23 cellular contexts compared by ENCODE assay signal in genomic region chr6:164505425-164505824, GRCh38.
A peak's percentile ranks its signal among the peaks of the same experiment; 100 is the strongest.
DNase-seq lines count a peak whose midpoint lies in the region; ATAC-seq, FAIRE-seq and TF ChIP-seq lines count a peak whose summit lies in the region.
"Had no signal": no experiment of that assay in that cellular context is flagged by ENCODE, and none has a peak within 500 bp of the region (broad histone marks: within the 10 kb centered on the region; RNA-seq: fewer than 3 reads in every experiment).

No MANE protein-coding gene starts in this region.

- H3F3A ChIP-seq in neural cell (ENCODE audit: insufficient read depth, low read length, poor library complexity, severe bottlenecking) = no peaks in the 10 kb centered on the region

- 56% methylated on average over 4 of the region's 4 CpGs for WGBS in GM12878 (ENCODE audit: insufficient coverage, insufficient replicate concordance, low lambda C conversion rate, missing lambda C conversion rate)

- SMC1A ChIA-PET in GM12878 (lab: Charles Lee; ENCODE audit: uncharacterized antibody, unreplicated experiment) = no interaction called here

- H3K27me3 ChIP-seq in GM06990 (replicated peaks; ENCODE audit: control insufficient read depth, insufficient read depth, low read length) (no peaks in the 10 kb centered on the region), GM12878 (replicated peaks in 1 of 2; ENCODE audit: control insufficient read depth in 2 of 2, insufficient read depth in 2 of 2, low read length in 1 of 2) (no peaks in the 10 kb centered on the region), neural cell (ENCODE audit: insufficient read depth, low read depth, low read length) (no peaks in the 10 kb centered on the region), HAP-1 (ENCODE audit: low read depth) (no peaks in the 10 kb centered on the region)
- H3K27me3 ChIP-seq: BLaER1 treated with 17β-estradiol and CSF1 and Interleukin-3, amounts not matched to agents 10 nM and 100 nM had no signal

- H3K79me2 ChIP-seq in GM12878 (ENCODE audit: control insufficient read depth, insufficient read depth, low read length) (no peaks in the 10 kb centered on the region), neural cell (replicated peaks; ENCODE audit: insufficient read depth, low read length) (no peaks in the 10 kb centered on the region)

- TF ChIP-seq RAD21 in GM12878 (IDR thresholded peaks at IDR 0.05; ENCODE audit: insufficient read depth, low read depth, low read length) (no peak), neural cell (conservative IDR thresholded peaks at IDR 0.05) (no peak)

- H3K9me3 ChIP-seq in GM12878 (replicated peaks; ENCODE audit: control insufficient read depth, insufficient read depth, low read length) = no peaks in the 10 kb centered on the region; the same call in 2 of the 3 replicates
- H3K9me3 ChIP-seq in neural cell (ENCODE audit: low read length) = no peaks in the 10 kb centered on the region
- no peaks in the 10 kb centered on the region for H3K9me3 ChIP-seq in HAP-1
- H3K9me3 ChIP-seq: A549 had no signal

- H2AFZ ChIP-seq in GM12878 (ENCODE audit: control insufficient read depth, low read depth, low read length) = no peak overlapping the region
- H2AFZ ChIP-seq in neural cell (ENCODE audit: low read depth, low read length) = no peak overlapping the region

- no TSS peak for BruUV-seq in GM12878 (replicated peaks; lab: Mats Ljungman, UMichigan)

- in situ Hi-C loops in GM12878 (cut with MboI) (no loop called here), HAP-1 (cut with MboI; ENCODE audit: low sequenced_read_pairs) (no loop called here)

- RAD21 ChIA-PET in GM12878 (lab: Charles Lee; ENCODE audit: unreplicated experiment) = no interaction called here

- DNase-seq in GM06990 (ENCODE audit: extremely low read depth, insufficient read length) (peak; percentile 22), GM12878 (ENCODE audit: low read depth, low spot score) (no peak), HAP-1 (ENCODE audit: low spot score in 2 of 2) (no peak), erythroblast (lab: John Stamatoyannopoulos, UW) (no peak)
- DNase-seq in stimulated activated CD4-positive, alpha-beta T cell treated with anti-CD3 and anti-CD28 coated beads, Interleukin-2, amount 100 ng/mL, for 24 hours = no peak
- DNase-seq: AML-193; CD4-positive, alpha-beta memory T cell; CD4-positive, CD25-positive, alpha-beta regulatory T cell; CD8-positive, alpha-beta memory T cell; COR-L47; DMS 273 treated with DMSO at 0.1 percent for 48 hours; DMS153; DMS53; DMS79; DND-41; EL; GDM1 had no signal

- H3K9ac ChIP-seq in GM12878 (ENCODE audit: control insufficient read depth, insufficient read depth, low read length) (no peak overlapping the region), neural cell (ENCODE audit: low read length) (no peak overlapping the region)
- H3K9ac ChIP-seq: BLaER1 treated with 17β-estradiol and CSF1 and Interleukin-3, amounts not matched to agents 10 nM and 100 nM had no signal

- no peak overlapping the region for H3K27ac ChIP-seq in GM12878 (ENCODE audit: control insufficient read depth, insufficient read depth)
- H3K27ac ChIP-seq in neural cell (ENCODE audit: low read length) = no peak overlapping the region
- H3K27ac ChIP-seq: 22Rv1; A549; BLaER1 treated with 17β-estradiol and CSF1 and Interleukin-3, amounts not matched to agents 10 nM and 100 nM had no signal

- H3K9me2 ChIP-seq in neural cell (ENCODE audit: insufficient read depth, low read length) = no peaks in the 10 kb centered on the region

- H3K4me3 ChIP-seq in GM06990 (replicated peaks; ENCODE audit: low read depth, low read length) (no peak overlapping the region), GM12878 (no peak overlapping the region), neural cell (ENCODE audit: low read length) (no peak overlapping the region), HAP-1 (no peak overlapping the region)
- H3K4me3 ChIP-seq: A549; BLaER1 treated with 17β-estradiol and CSF1 and Interleukin-3, amounts not matched to agents 10 nM and 100 nM had no signal

- H3K36me3 ChIP-seq in GM06990 (ENCODE audit: control insufficient read depth, insufficient read depth, low read length) (no peaks in the 10 kb centered on the region), GM12878 (ENCODE audit: control insufficient read depth in 2 of 2, insufficient read depth in 2 of 2, low read length in 1 of 2) (no peaks in the 10 kb centered on the region), neural cell (ENCODE audit: insufficient read depth, low read length) (no peaks in the 10 kb centered on the region), HAP-1 (replicated peaks) (no peaks in the 10 kb centered on the region)
- H3K36me3 ChIP-seq: BLaER1 treated with 17β-estradiol and CSF1 and Interleukin-3, amounts not matched to agents 10 nM and 100 nM had no signal

- H3K4me2 ChIP-seq in GM12878 (ENCODE audit: control insufficient read depth, insufficient read depth) (no peak overlapping the region), neural cell (ENCODE audit: low read length) (no peak overlapping the region)
- H3K4me2 ChIP-seq: A549; BLaER1 treated with 17β-estradiol and CSF1 and Interleukin-3, amounts not matched to agents 10 nM and 100 nM had no signal

- no peaks in the 10 kb centered on the region for H3K4me1 ChIP-seq in GM12878 (ENCODE audit: control insufficient read depth, insufficient read depth, low read length)
- H3K4me1 ChIP-seq in HAP-1 = no peaks in the 10 kb centered on the region; the same call in 1 of the 2 replicates
- H3K4me1 ChIP-seq: A549 had no signal

- ATAC-seq in GM12878 = peak; percentile 7
- ATAC-seq: A549 had no signal

- H4K20me1 ChIP-seq in GM12878 (ENCODE audit: control insufficient read depth, insufficient read depth) (no peaks in the 10 kb centered on the region), neural cell (ENCODE audit: insufficient read depth) (no peaks in the 10 kb centered on the region)
- H4K20me1 ChIP-seq: BLaER1 treated with 17β-estradiol and CSF1 and Interleukin-3, amounts not matched to agents 10 nM and 100 nM had no signal

- POLR2A ChIA-PET in GM12878 (lab: Charles Lee) = no interaction called here

- TF ChIP-seq CTCF in GM06990 (IDR thresholded peaks at IDR 0.05; ENCODE audit: insufficient read depth, low read length, poor library complexity, severe bottlenecking) = no peak
- TF ChIP-seq CTCF in GM12878 (IDR thresholded peaks at IDR 0.05 in 2 of 3, conservative IDR thresholded peaks at IDR 0.05 in 1 of 3; ENCODE audit: control insufficient read depth in 2 of 3, extremely low read depth in 1 of 3, insufficient read depth in 1 of 3, low read depth in 3 of 3, low read length in 3 of 3) = no peak
- TF ChIP-seq CTCF in neural cell (IDR thresholded peaks at IDR 0.05; ENCODE audit: poor library complexity, severe bottlenecking) = no peak

- no peak for TF ChIP-seq POLR2A in GM12878 (IDR thresholded peaks at IDR 0.05; ENCODE audit: low read depth, low read length)
- TF ChIP-seq POLR2A in erythroblast (IDR thresholded peaks at IDR 0.05; ENCODE audit: low read length) = no peak

- intact Hi-C loops in GM12878 (cut with micrococcal nuclease; ENCODE audit: unreplicated experiment) = loop anchor here (5.0 kb wide), 2 partner anchors 108 to 748 kb away; no protein-coding TSS in a partner anchor

- FAIRE-seq in GM12878 (lab: Jason Lieb, UNC) = no peak
- FAIRE-seq: A549, GM12891, GM19239 had no signal

- CTCF ChIA-PET in GM12878 (lab: Yijun Ruan, JAX) = no interaction called here

- TF ChIP-seq EP300 in GM12878 (IDR thresholded peaks at IDR 0.05; ENCODE audit: borderline replicate concordance in 1 of 2, control insufficient read depth in 1 of 2, low read depth in 2 of 2, low read length in 2 of 2) (peak in 1 of 2 experiments; percentile 58; a peak in 1 of 4 replicates), neural cell (conservative IDR thresholded peaks at IDR 0.05; ENCODE audit: poor library complexity, severe bottlenecking) (peak; percentile 93)

TF ChIP-seq in GM12878, 131 proteins besides CTCF, POLR2A, EP300 and RAD21 (continues in another document):
- no peak for TF ChIP-seq E4F1 (IDR thresholded peaks at IDR 0.05; ENCODE audit: borderline replicate concordance, partially characterized antibody)
- peak; percentile 75 for TF ChIP-seq ATF7 (IDR thresholded peaks at IDR 0.05; ENCODE audit: low read depth)

TF ChIP-seq in neural cell, 6 proteins besides CTCF, POLR2A, EP300 and RAD21:
- TF ChIP-seq, protein P1, sequence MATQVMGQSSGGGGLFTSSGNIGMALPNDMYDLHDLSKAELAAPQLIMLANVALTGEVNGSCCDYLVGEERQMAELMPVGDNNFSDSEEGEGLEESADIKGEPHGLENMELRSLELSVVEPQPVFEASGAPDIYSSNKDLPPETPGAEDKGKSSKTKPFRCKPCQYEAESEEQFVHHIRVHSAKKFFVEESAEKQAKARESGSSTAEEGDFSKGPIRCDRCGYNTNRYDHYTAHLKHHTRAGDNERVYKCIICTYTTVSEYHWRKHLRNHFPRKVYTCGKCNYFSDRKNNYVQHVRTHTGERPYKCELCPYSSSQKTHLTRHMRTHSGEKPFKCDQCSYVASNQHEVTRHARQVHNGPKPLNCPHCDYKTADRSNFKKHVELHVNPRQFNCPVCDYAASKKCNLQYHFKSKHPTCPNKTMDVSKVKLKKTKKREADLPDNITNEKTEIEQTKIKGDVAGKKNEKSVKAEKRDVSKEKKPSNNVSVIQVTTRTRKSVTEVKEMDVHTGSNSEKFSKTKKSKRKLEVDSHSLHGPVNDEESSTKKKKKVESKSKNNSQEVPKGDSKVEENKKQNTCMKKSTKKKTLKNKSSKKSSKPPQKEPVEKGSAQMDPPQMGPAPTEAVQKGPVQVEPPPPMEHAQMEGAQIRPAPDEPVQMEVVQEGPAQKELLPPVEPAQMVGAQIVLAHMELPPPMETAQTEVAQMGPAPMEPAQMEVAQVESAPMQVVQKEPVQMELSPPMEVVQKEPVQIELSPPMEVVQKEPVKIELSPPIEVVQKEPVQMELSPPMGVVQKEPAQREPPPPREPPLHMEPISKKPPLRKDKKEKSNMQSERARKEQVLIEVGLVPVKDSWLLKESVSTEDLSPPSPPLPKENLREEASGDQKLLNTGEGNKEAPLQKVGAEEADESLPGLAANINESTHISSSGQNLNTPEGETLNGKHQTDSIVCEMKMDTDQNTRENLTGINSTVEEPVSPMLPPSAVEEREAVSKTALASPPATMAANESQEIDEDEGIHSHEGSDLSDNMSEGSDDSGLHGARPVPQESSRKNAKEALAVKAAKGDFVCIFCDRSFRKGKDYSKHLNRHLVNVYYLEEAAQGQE (IDR thresholded peaks at IDR 0.05; ENCODE audit: borderline replicate concordance) = no peak
- TF ChIP-seq POLR2AphosphoS5 (IDR thresholded peaks at IDR 0.05) (peak; percentile 67), MXI1 (conservative IDR thresholded peaks at IDR 0.05; ENCODE audit: poor library complexity, severe bottlenecking) (no peak), EZH2 (IDR thresholded peaks at IDR 0.05; ENCODE audit: borderline replicate concordance, insufficient read depth, low read length, poor library complexity, severe bottlenecking) (no peak), TAF1 (IDR thresholded peaks at IDR 0.05; ENCODE audit: low read depth) (no peak), SMC3 (conservative IDR thresholded peaks at IDR 0.05; ENCODE audit: poor library complexity) (no peak)
